Comparison of ENCODE assay signal across 1 cellular context in genomic region chr9:69171049-69171448, GRCh38.
TF ChIP-seq lines count a peak whose summit lies in the region.

No MANE protein-coding gene starts in this region.

TF ChIP-seq in K562, 482 proteins besides CTCF, POLR2A, EP300 and RAD21 (continued from another document and continues in another):
- TF ChIP-seq FOXM1 (IDR thresholded peaks at IDR 0.05; ENCODE audit: low read depth) (0 out of 2 replicates have a peak, but pooled peaks have one; percentile 13), FOXM1 (CRISPR knock-in tag; IDR thresholded peaks at IDR 0.05; ENCODE audit: low read depth) (no peak), GABPB1 (CRISPR knock-in tag; IDR thresholded peaks at IDR 0.05) (no peak), HDAC1 (IDR thresholded peaks at IDR 0.05) (peak in 1 of 2 experiments; percentile 65; a peak in 1 of 4 replicates), RERE (CRISPR knock-in tag; IDR thresholded peaks at IDR 0.05; ENCODE audit: borderline replicate concordance) (no peak), ZNF23 (CRISPR knock-in tag; IDR thresholded peaks at IDR 0.05) (no peak), NKRF (IDR thresholded peaks at IDR 0.05; ENCODE audit: borderline replicate concordance) (no peak), HMBOX1 (IDR thresholded peaks at IDR 0.05) (peak; percentile 93), SRSF3 (IDR thresholded peaks at IDR 0.05; ENCODE audit: insufficient read depth, low read length) (no peak), L3MBTL2 (IDR thresholded peaks at IDR 0.05) (0 out of 2 replicates have a peak, but pooled peaks have one; percentile 18), CBFA2T3 (IDR thresholded peaks at IDR 0.05) (peak; percentile 89), SUPT5H (IDR thresholded peaks at IDR 0.05) (no peak), EP400 (IDR thresholded peaks at IDR 0.05) (peak; percentile 32), HES1 (IDR thresholded peaks at IDR 0.05; ENCODE audit: low read depth) (peak; percentile 93), ZFP36 (IDR thresholded peaks at IDR 0.05; ENCODE audit: low read depth, low read length, partially characterized antibody) (no peak), MEIS2 (IDR thresholded peaks at IDR 0.05; ENCODE audit: partially characterized antibody) (peak; percentile 19), ZNF609 (CRISPR knock-in tag; IDR thresholded peaks at IDR 0.05; ENCODE audit: borderline replicate concordance) (no peak), POLR2AphosphoS2 (IDR thresholded peaks at IDR 0.05; ENCODE audit: low read length) (no peak), ZNF316 (IDR thresholded peaks at IDR 0.05) (peak; percentile 66), ATF3 (IDR thresholded peaks at IDR 0.05) (peak; percentile 53; the same call in 1 of the 2 replicates), ATF3 (CRISPR knock-in tag; conservative IDR thresholded peaks at IDR 0.05) (no peak), MECOM (CRISPR knock-in tag; IDR thresholded peaks at IDR 0.05) (peak; percentile 20; the same call in 1 of the 2 replicates), SMARCC2 (IDR thresholded peaks at IDR 0.05; ENCODE audit: low read depth) (no peak), ZEB2 (IDR thresholded peaks at IDR 0.05) (peak; percentile 89), ESRRA (IDR thresholded peaks at IDR 0.05; ENCODE audit: borderline replicate concordance, low read depth) (no peak), NFE2 (IDR thresholded peaks at IDR 0.05; ENCODE audit: low read depth) (peak; percentile 23; the same call in 1 of the 2 replicates), NFIC (IDR thresholded peaks at IDR 0.05) (peak; percentile 80), EWSR1 (IDR thresholded peaks at IDR 0.05; ENCODE audit: borderline replicate concordance, low read depth, partially characterized antibody) (no peak), KLF1 (tag; IDR thresholded peaks at IDR 0.05) (no peak), ZNF175 (CRISPR knock-in tag; IDR thresholded peaks at IDR 0.05; ENCODE audit: low read depth) (no peak), PHB2 (IDR thresholded peaks at IDR 0.05; ENCODE audit: low read depth) (peak; percentile 46; the same call in 1 of the 2 replicates), WHSC1 (IDR thresholded peaks at IDR 0.05; ENCODE audit: low read length) (no peak), BMI1 (IDR thresholded peaks at IDR 0.05; ENCODE audit: low read length) (no peak), PRDM10 (IDR thresholded peaks at IDR 0.05; ENCODE audit: partially characterized antibody) (peak; percentile 47), MNT (conservative IDR thresholded peaks at IDR 0.05) (peak in 1 of 2 experiments; percentile 10; a peak in 1 of 4 replicates), KDM4B (IDR thresholded peaks at IDR 0.05; ENCODE audit: borderline replicate concordance in 2 of 2, low read depth in 1 of 2) (no peak), KDM1A (IDR thresholded peaks at IDR 0.05) (0 out of 4 replicates have a peak, but pooled peaks of 1 of the 2 experiments have one; percentile 43), YBX1 (IDR thresholded peaks at IDR 0.05) (no peak), USF1 (CRISPR knock-in tag; IDR thresholded peaks at IDR 0.05) (no peak), BRD9 (IDR thresholded peaks at IDR 0.05; ENCODE audit: low read depth, partially characterized antibody) (no peak), ARID1B (IDR thresholded peaks at IDR 0.05) (peak; percentile 84), LCOR (CRISPR knock-in tag; IDR thresholded peaks at IDR 0.05) (no peak), STAT5A (IDR thresholded peaks at IDR 0.05; ENCODE audit: borderline replicate concordance, low read length) (no peak), MCM7 (IDR thresholded peaks at IDR 0.05) (no peak)
